5 cellular contexts compared by ENCODE assay signal in the genomic region with DNA sequence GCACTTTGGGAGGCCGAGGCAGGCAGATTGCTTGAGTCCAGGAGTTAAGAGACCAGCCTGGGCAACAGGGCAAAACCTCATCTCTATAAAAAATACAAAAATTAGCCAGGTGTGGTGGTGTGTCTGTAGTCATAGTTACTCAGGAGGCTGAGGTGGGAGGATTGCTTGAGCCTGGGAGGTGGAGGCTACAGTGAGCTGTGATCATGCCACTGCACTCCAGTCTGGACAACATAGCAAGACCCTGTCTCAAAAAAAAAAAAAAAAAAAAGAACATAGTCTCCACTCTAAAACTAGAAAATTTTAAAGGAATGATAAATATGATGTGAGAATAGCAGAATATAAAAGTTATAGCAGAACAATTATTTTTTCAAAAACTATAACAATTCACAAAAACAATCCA. TPM values are rescaled to one million over a fixed set of nuclear protein-coding genes. Genes with fewer than 3 reads are reported as not detected.
"Had no signal": no experiment of that assay in that cellular context is flagged by ENCODE, and none has a peak within 500 bp of the region (broad histone marks: within the 10 kb centered on the region; RNA-seq: fewer than 3 reads in every experiment).

No MANE protein-coding gene starts in this region.

RNA-seq across cellular contexts. Expression of a gene that starts 17.5 kb away (rescaled TPM):
- total RNA-seq: ascending aorta, bronchial epithelial cell, cardiac muscle cell, chondrocyte had no signal
- polyA plus RNA-seq: adipose tissue had no signal

RNA-seq across cellular contexts. Expression of a gene that starts 23.5 kb away (rescaled TPM):
- total RNA-seq: bronchial epithelial cell, chondrocyte had no signal
